Comparison of ENCODE assay signal across 8 cellular contexts in the genomic region with DNA sequence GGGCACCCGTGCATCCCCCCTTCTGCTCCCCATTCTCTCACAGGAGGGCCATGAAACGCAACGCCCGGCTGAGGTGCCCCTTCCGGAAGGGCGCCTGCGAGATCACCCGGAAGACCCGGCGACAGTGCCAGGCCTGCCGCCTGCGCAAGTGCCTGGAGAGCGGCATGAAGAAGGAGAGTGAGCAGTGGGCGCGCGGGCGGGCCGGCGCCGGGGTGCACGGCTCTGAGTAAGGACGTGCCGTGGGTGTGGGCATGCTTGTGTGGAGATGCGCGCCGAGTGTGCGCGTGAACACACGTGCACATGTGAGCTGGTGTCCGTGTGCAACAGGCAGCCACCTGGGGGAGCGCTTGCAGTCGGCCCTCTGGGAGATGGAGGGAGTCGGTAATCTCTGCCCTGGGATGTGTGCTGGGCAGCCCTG. TPM values are rescaled to one million over a fixed set of nuclear protein-coding genes. Genes with fewer than 3 reads are reported as not detected.
DNase-seq lines count a peak whose midpoint lies in the region; ATAC-seq and TF ChIP-seq lines count a peak whose summit lies in the region.
"Had no signal": no experiment of that assay in that cellular context is flagged by ENCODE, and none has a peak within 500 bp of the region (broad histone marks: within the 10 kb centered on the region; RNA-seq: fewer than 3 reads in every experiment).

No MANE protein-coding gene starts in this region.

- peak; percentile 87 for ATAC-seq in GM18858 (IDR thresholded peaks at IDR 0.05; ENCODE audit: unreplicated experiment)
- peak; percentile 73 for ATAC-seq in HG02938 (IDR thresholded peaks at IDR 0.05; ENCODE audit: unreplicated experiment)
- ATAC-seq in T-helper 17 cell, result peak; percentile 92
- peak; percentile 77 to 81 for ATAC-seq in lower lobe of right lung

- H3K4me3 Mint-ChIP-seq in T-helper 17 cell, result peak overlapping the region; percentile 91

- H3K9me3 ChIP-seq in T-helper 17 cell (ENCODE audit: control insufficient read depth, low read length, poor library complexity, severe bottlenecking), result no peaks in the 10 kb centered on the region
- H3K9me3 ChIP-seq in lower lobe of right lung, result no peaks in the 10 kb centered on the region

- TF ChIP-seq CTCF in astrocyte of the spinal cord (IDR thresholded peaks at IDR 0.05; ENCODE audit: low read depth, low read length) (peak; percentile 55), lower lobe of right lung (IDR thresholded peaks at IDR 0.05) (no peak)

- no peaks in the 10 kb centered on the region for H3K27me3 ChIP-seq in lower lobe of right lung (ENCODE audit: low read depth)

- DNase-seq in T-helper 17 cell, result peak; percentile 11 to 33 (median 27)
- DNase-seq in astrocyte of the spinal cord (ENCODE audit: low read depth, low spot score), result peak; percentile 26
- DNase-seq in lower lobe of right lung, result peak; percentile 65
- peak; percentile 67 for DNase-seq in stimulated activated CD8-positive, alpha-beta memory T cell treated with anti-CD3 and anti-CD28 coated beads, Interleukin-4, amount 100 ng/mL, for 48 hours
- no peak for DNase-seq in DMS79 treated with DMSO at 0.1 percent for 48 hours (lab: John Stamatoyannopoulos, UW)

- no peaks in the 10 kb centered on the region for H3K36me3 Mint-ChIP-seq in T-helper 17 cell (ENCODE audit: low read depth)

- H3K27ac ChIP-seq in lower lobe of right lung, result no peak overlapping the region

- H3K4me1 ChIP-seq in lower lobe of right lung, result peaks cover 9% of the 10 kb centered on the region

- intact Hi-C loops in lower lobe of right lung (cut with DNase I), result no loop called here

- in situ Hi-C loops in astrocyte of the spinal cord (cut with HindIII; ENCODE audit: low sequenced_read_pairs), result no loop called here

- H3K36me3 ChIP-seq in lower lobe of right lung, result no peaks in the 10 kb centered on the region

- peak overlapping the region; percentile 65 for H3K27ac Mint-ChIP-seq in T-helper 17 cell

- H3K4me1 Mint-ChIP-seq in T-helper 17 cell, result peaks cover 17% of the 10 kb centered on the region

- H3K27me3 Mint-ChIP-seq in T-helper 17 cell, result peaks cover 7% of the 10 kb centered on the region

- H3K4me3 ChIP-seq in astrocyte of the spinal cord (ENCODE audit: low read depth, low read length), result peak overlapping the region; percentile 36
- H3K4me3 ChIP-seq in lower lobe of right lung, result peak overlapping the region; percentile 62

RNA-seq across cellular contexts. Expression of a gene that starts 28.1 kb away (rescaled TPM):
- total RNA-seq in T-helper 17 cell (under 1 TPM in 1 of 2 donors, not detected in 1; 0.20 TPM), lower lobe of right lung (0.21 TPM)
- total RNA-seq: glomerular endothelial cell had no signal
